In the genomic region with DNA sequence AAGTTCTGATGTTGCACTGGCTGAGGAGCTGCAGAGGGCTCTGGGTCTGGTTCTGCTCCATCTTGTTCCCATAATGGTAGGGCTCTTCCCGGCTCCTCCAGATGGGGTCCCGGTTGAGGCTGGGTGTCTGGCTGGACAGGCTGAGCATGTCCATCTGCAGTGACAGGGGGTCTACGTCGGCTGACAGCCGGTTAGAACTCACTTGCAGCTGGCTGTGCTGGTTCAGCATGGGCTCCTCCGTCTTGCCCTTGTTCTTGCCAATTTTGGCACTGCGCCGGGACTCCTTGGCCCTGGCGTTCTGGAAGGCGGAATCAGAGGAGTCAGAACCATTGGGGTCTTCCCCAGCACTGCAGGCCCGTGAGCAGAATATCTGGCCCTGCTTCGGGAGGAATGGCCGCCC, we compare ENCODE assay signal across 33 cellular contexts.
"Had no signal": no experiment of that assay in that cellular context is flagged by ENCODE, and none has a peak within 500 bp of the region (broad histone marks: within the 10 kb centered on the region; RNA-seq: fewer than 3 reads in every experiment).

No MANE protein-coding gene starts in this region.

- H3K4me3 Mint-ChIP-seq: activated B cell treated with CpG ODN at 0.5 μM for 24 hours; activated CD4-positive, alpha-beta memory T cell treated with anti-CD3 and anti-CD28 coated beads for 36 hours; activated CD4-positive, alpha-beta T cell treated with anti-CD3 and anti-CD28 coated beads for 36 hours; activated CD4-positive, alpha-beta T cell treated with anti-CD3 and anti-CD28 coated beads, Interleukin-2, amount 10 ng/mL, durations not matched to agents 24 days and 14 days; activated CD8-positive, alpha-beta memory T cell treated with anti-CD3 and anti-CD28 coated beads, Interleukin-2, amount 10 ng/mL, durations not matched to agents 7 days and 5 days; activated CD8-positive, alpha-beta T cell treated with anti-CD3 and anti-CD28 coated beads, Interleukin-2, amount 10 ng/mL, durations not matched to agents 7 days and 5 days; activated naive CD4-positive, alpha-beta T cell treated with anti-CD3 and anti-CD28 coated beads for 36 hours; activated naive CD4-positive, alpha-beta T cell treated with anti-CD3 and anti-CD28 coated beads, Interleukin-2, amount 50 U/mL, for 24 hours; activated naive CD8-positive, alpha-beta T cell treated with anti-CD3 and anti-CD28 coated beads, Interleukin-2, amount 10 ng/mL, durations not matched to agents 7 days and 5 days; activated T-helper 1 cell treated with anti-CD3 and anti-CD28 coated beads, Interleukin-12 subunit alpha, Interleukin-12 subunit beta, Interleukin-2, Interleukin-4 antibody, amounts not matched to agents 30 ng/mL and 10 ng/mL and 1 ng/mL, durations not matched to agents 14 hours and 24 hours and 36 hours; brain; central memory CD8-positive, alpha-beta T cell; dendritic cell treated with granulocyte-macrophage colony-stimulating factor and Interleukin-4, amounts not matched to agents 40 ng/mL and 50 ng/mL, for 4 days; endodermal cell; T-helper 17 cell; T-helper 2 cell treated with Interferon-gamma antibody and Interleukin-4, amounts not matched to agents 5 μg/mL and 100 μg/mL, for 36 hours had no signal

- H3K27ac Mint-ChIP-seq: activated B cell treated with CpG ODN at 0.5 μM for 24 hours; activated CD4-positive, alpha-beta memory T cell treated with anti-CD3 and anti-CD28 coated beads for 36 hours; activated CD4-positive, alpha-beta T cell treated with anti-CD3 and anti-CD28 coated beads for 36 hours; activated CD4-positive, alpha-beta T cell treated with anti-CD3 and anti-CD28 coated beads, Interleukin-2, amount 10 ng/mL, durations not matched to agents 24 days and 14 days; activated CD8-positive, alpha-beta memory T cell treated with anti-CD3 and anti-CD28 coated beads, Interleukin-2, amount 10 ng/mL, durations not matched to agents 7 days and 5 days; activated CD8-positive, alpha-beta T cell treated with anti-CD3 and anti-CD28 coated beads, Interleukin-2, amount 10 ng/mL, durations not matched to agents 7 days and 5 days; activated naive CD4-positive, alpha-beta T cell treated with anti-CD3 and anti-CD28 coated beads for 36 hours; activated naive CD4-positive, alpha-beta T cell treated with anti-CD3 and anti-CD28 coated beads, Interleukin-2, amount 50 U/mL, for 24 hours; activated naive CD8-positive, alpha-beta T cell treated with anti-CD3 and anti-CD28 coated beads, Interleukin-2, amount 10 ng/mL, durations not matched to agents 7 days and 5 days; activated T-helper 1 cell treated with anti-CD3 and anti-CD28 coated beads, Interleukin-12 subunit alpha, Interleukin-12 subunit beta, Interleukin-2, Interleukin-4 antibody, amounts not matched to agents 30 ng/mL and 10 ng/mL and 1 ng/mL, durations not matched to agents 14 hours and 24 hours and 36 hours; activated T-helper 2 cell treated with anti-CD3 and anti-CD28 coated beads, Interferon-gamma antibody, Interleukin-2, Interleukin-4, amounts not matched to agents 10 μg/mL and 5 μg/mL and 100 μg/mL, durations not matched to agents 14 hours and 24 hours and 36 hours; dendritic cell treated with granulocyte-macrophage colony-stimulating factor and Interleukin-4, amounts not matched to agents 40 ng/mL and 50 ng/mL, for 4 days; endodermal cell; T-helper 17 cell; T-helper 2 cell treated with Interferon-gamma antibody and Interleukin-4, amounts not matched to agents 5 μg/mL and 100 μg/mL, for 36 hours had no signal

- DNase-seq: activated B cell treated with CpG ODN at 0.5 μM for 24 hours; activated CD4-positive, alpha-beta memory T cell treated with anti-CD3 and anti-CD28 coated beads for 36 hours; activated CD4-positive, alpha-beta T cell treated with anti-CD3 and anti-CD28 coated beads for 36 hours; activated CD4-positive, alpha-beta T cell treated with anti-CD3 and anti-CD28 coated beads, Interleukin-2, amount 10 ng/mL, durations not matched to agents 24 days and 14 days; activated CD4-positive, CD25-positive, alpha-beta regulatory T cell treated with anti-CD3 and anti-CD28 coated beads, Interleukin-2, amount 50 U/mL, for 72 hours; activated CD8-positive, alpha-beta memory T cell treated with anti-CD3 and anti-CD28 coated beads, Interleukin-2, amount 10 ng/mL, durations not matched to agents 7 days and 5 days; activated CD8-positive, alpha-beta memory T cell treated with anti-CD3 and anti-CD28 coated beads, Interleukin-2, amount 50 U/mL, for 4 hours; activated CD8-positive, alpha-beta T cell treated with anti-CD3 and anti-CD28 coated beads, Interleukin-2, amount 10 ng/mL, durations not matched to agents 7 days and 5 days; activated effector memory CD4-positive, alpha-beta T cell treated with anti-CD3 and anti-CD28 coated beads, Interleukin-2, amount 50 U/mL, for 16 hours; activated naive CD4-positive, alpha-beta T cell treated with anti-CD3 and anti-CD28 coated beads for 36 hours; activated naive CD8-positive, alpha-beta T cell treated with anti-CD3 and anti-CD28 coated beads, Interleukin-2, amount 10 ng/mL, durations not matched to agents 7 days and 5 days; activated T-cell treated with anti-CD3 and anti-CD28 coated beads, Interleukin-2, amount 50 U/mL, for 1 hour; activated T-cell treated with anti-CD3 and anti-CD28 coated beads, Interleukin-2, amount 50 U/mL, for 48 hours; dorsolateral prefrontal cortex; effector memory CD4-positive, alpha-beta T cell; endodermal cell; foreskin keratinocyte; gastrocnemius medialis; glutamatergic neuron; T-helper 1 cell; T-helper 17 cell; T1000; WERI-Rb-1 had no signal

- H3K4me1 Mint-ChIP-seq: activated B cell treated with CpG ODN at 0.5 μM for 24 hours; activated CD4-positive, alpha-beta T cell treated with anti-CD3 and anti-CD28 coated beads for 36 hours; activated CD4-positive, alpha-beta T cell treated with anti-CD3 and anti-CD28 coated beads, Interleukin-2, amount 10 ng/mL, durations not matched to agents 24 days and 14 days; activated CD8-positive, alpha-beta memory T cell treated with anti-CD3 and anti-CD28 coated beads, Interleukin-2, amount 10 ng/mL, durations not matched to agents 7 days and 5 days; activated naive CD4-positive, alpha-beta T cell treated with anti-CD3 and anti-CD28 coated beads, Interleukin-2, amount 50 U/mL, for 24 hours; activated naive CD8-positive, alpha-beta T cell treated with anti-CD3 and anti-CD28 coated beads, Interleukin-2, amount 10 ng/mL, durations not matched to agents 7 days and 5 days; central memory CD8-positive, alpha-beta T cell; T-helper 17 cell had no signal

- H3K27me3 ChIP-seq: ascending aorta, dorsolateral prefrontal cortex, foreskin keratinocyte, gastrocnemius medialis had no signal

- H3K36me3 Mint-ChIP-seq: activated CD4-positive, alpha-beta memory T cell treated with anti-CD3 and anti-CD28 coated beads for 36 hours; activated CD8-positive, alpha-beta memory T cell treated with anti-CD3 and anti-CD28 coated beads, Interleukin-2, amount 10 ng/mL, durations not matched to agents 7 days and 5 days; activated naive CD4-positive, alpha-beta T cell treated with anti-CD3 and anti-CD28 coated beads, Interleukin-2, amount 50 U/mL, for 24 hours; activated naive CD8-positive, alpha-beta T cell treated with anti-CD3 and anti-CD28 coated beads, Interleukin-2, amount 10 ng/mL, durations not matched to agents 7 days and 5 days had no signal

- H3K9me3 Mint-ChIP-seq: activated B cell treated with CpG ODN at 0.5 μM for 24 hours; activated CD4-positive, alpha-beta memory T cell treated with anti-CD3 and anti-CD28 coated beads for 36 hours; activated CD4-positive, alpha-beta T cell treated with anti-CD3 and anti-CD28 coated beads, Interleukin-2, amount 10 ng/mL, durations not matched to agents 24 days and 14 days; activated naive CD4-positive, alpha-beta T cell treated with anti-CD3 and anti-CD28 coated beads for 36 hours; activated naive CD4-positive, alpha-beta T cell treated with anti-CD3 and anti-CD28 coated beads, Interleukin-2, amount 50 U/mL, for 24 hours; activated T-helper 1 cell treated with anti-CD3 and anti-CD28 coated beads, Interleukin-12 subunit alpha, Interleukin-12 subunit beta, Interleukin-2, Interleukin-4 antibody, amounts not matched to agents 30 ng/mL and 10 ng/mL and 1 ng/mL, durations not matched to agents 14 hours and 24 hours and 36 hours; activated T-helper 2 cell treated with anti-CD3 and anti-CD28 coated beads, Interferon-gamma antibody, Interleukin-2, Interleukin-4, amounts not matched to agents 10 μg/mL and 5 μg/mL and 100 μg/mL, durations not matched to agents 14 hours and 24 hours and 36 hours; central memory CD8-positive, alpha-beta T cell; dendritic cell treated with granulocyte-macrophage colony-stimulating factor and Interleukin-4, amounts not matched to agents 40 ng/mL and 50 ng/mL, for 4 days; endodermal cell; T-helper 2 cell treated with Interferon-gamma antibody and Interleukin-4, amounts not matched to agents 5 μg/mL and 100 μg/mL, for 36 hours had no signal

- H3K4me3 ChIP-seq: ascending aorta, coronary artery, dorsolateral prefrontal cortex, gastrocnemius medialis had no signal

- H3K27ac ChIP-seq: ascending aorta, coronary artery, foreskin keratinocyte, gastrocnemius medialis, WERI-Rb-1 had no signal

- ATAC-seq: activated CD4-positive, alpha-beta T cell treated with anti-CD3 and anti-CD28 coated beads for 36 hours; activated CD8-positive, alpha-beta memory T cell treated with anti-CD3 and anti-CD28 coated beads, Interleukin-2, amount 10 ng/mL, durations not matched to agents 7 days and 5 days; activated CD8-positive, alpha-beta T cell treated with anti-CD3 and anti-CD28 coated beads, Interleukin-2, amount 10 ng/mL, durations not matched to agents 7 days and 5 days; esophagus mucosa; foreskin keratinocyte; gastrocnemius medialis; T-helper 17 cell had no signal

- H3K27me3 Mint-ChIP-seq: activated B cell treated with CpG ODN at 0.5 μM for 24 hours; activated CD4-positive, alpha-beta T cell treated with anti-CD3 and anti-CD28 coated beads, Interleukin-2, amount 10 ng/mL, durations not matched to agents 24 days and 14 days; activated CD8-positive, alpha-beta memory T cell treated with anti-CD3 and anti-CD28 coated beads, Interleukin-2, amount 10 ng/mL, durations not matched to agents 7 days and 5 days; dendritic cell treated with granulocyte-macrophage colony-stimulating factor and Interleukin-4, amounts not matched to agents 40 ng/mL and 50 ng/mL, for 4 days had no signal

- H3K9me3 ChIP-seq: ascending aorta, gastrocnemius medialis had no signal
